ENCODE assay signal across 14 cellular contexts in genomic region chr14:38868415-38869290, GRCh38.
DNase-seq lines count a peak whose midpoint lies in the region; ATAC-seq and TF ChIP-seq lines count a peak whose summit lies in the region.
"Had no signal": no experiment of that assay in that cellular context is flagged by ENCODE, and none has a peak within 500 bp of the region (broad histone marks: within the 10 kb centered on the region; RNA-seq: fewer than 3 reads in every experiment).

No MANE protein-coding gene starts in this region.

- peak overlapping the region; percentile 34; the same call in 1 of the 2 replicates for H3K27ac ChIP-seq in C4-2B
- H3K27ac ChIP-seq: cardiac muscle cell had no signal

- H3K36me3 ChIP-seq in endocrine pancreas (ENCODE audit: control insufficient read depth, insufficient read depth, low read length) (no peaks in the 10 kb centered on the region), mucosa of stomach (ENCODE audit: control insufficient read depth, insufficient read depth, low read length) (no peaks in the 10 kb centered on the region)
- H3K36me3 ChIP-seq: cardiac muscle cell had no signal

- H3K4me1 ChIP-seq in endocrine pancreas (ENCODE audit: control insufficient read depth, insufficient read depth, low read length) (peaks cover 9% of the 10 kb centered on the region), mucosa of stomach (ENCODE audit: control insufficient read depth, insufficient read depth, low read length) (peaks cover 18% of the 10 kb centered on the region)

- H3K27ac Mint-ChIP-seq in HFFc6, result no peak overlapping the region
- H3K27ac Mint-ChIP-seq: activated CD8-positive, alpha-beta T cell treated with anti-CD3 and anti-CD28 coated beads, Interleukin-2, amount 10 ng/mL, durations not matched to agents 7 days and 5 days had no signal

- H3K9ac ChIP-seq in endocrine pancreas (ENCODE audit: control insufficient read depth, insufficient read depth, low read length) (no peak overlapping the region), mucosa of stomach (ENCODE audit: low read length) (peak overlapping the region; percentile 1)

- peak; percentile 16 for DNase-seq in NCI-H2029 (lab: John Stamatoyannopoulos, UW)
- DNase-seq in AML-193 (lab: John Stamatoyannopoulos, UW), result no peak
- DNase-seq in HFFc6, result no peak
- DNase-seq: activated CD8-positive, alpha-beta T cell treated with anti-CD3 and anti-CD28 coated beads, Interleukin-2, amount 10 ng/mL, durations not matched to agents 7 days and 5 days; activated naive CD4-positive, alpha-beta T cell treated with Interleukin-2 at 50 U/mL for 16 hours; head of caudate nucleus; NCI-H1930; OCI-M1 had no signal

- ATAC-seq in GM19324 (IDR thresholded peaks at IDR 0.05; ENCODE audit: low FRiP score, unreplicated experiment) (no peak), GM18909 (IDR thresholded peaks at IDR 0.05; ENCODE audit: poor library complexity, unreplicated experiment) (no peak)
- ATAC-seq: activated CD8-positive, alpha-beta T cell treated with anti-CD3 and anti-CD28 coated beads, Interleukin-2, amount 10 ng/mL, durations not matched to agents 7 days and 5 days had no signal

- no peaks in the 10 kb centered on the region for H3K27me3 Mint-ChIP-seq in HFFc6 (ENCODE audit: insufficient read depth)

- H3K9me3 Mint-ChIP-seq in HFFc6, result no peaks in the 10 kb centered on the region

- H3K4me3 Mint-ChIP-seq in HFFc6, result no peak overlapping the region
- H3K4me3 Mint-ChIP-seq: activated CD8-positive, alpha-beta T cell treated with anti-CD3 and anti-CD28 coated beads, Interleukin-2, amount 10 ng/mL, durations not matched to agents 7 days and 5 days had no signal

- H3K27me3 ChIP-seq in endocrine pancreas (ENCODE audit: control insufficient read depth, insufficient read depth, low read length), result no peaks in the 10 kb centered on the region
- no peaks in the 10 kb centered on the region for H3K27me3 ChIP-seq in mucosa of stomach (ENCODE audit: control insufficient read depth, insufficient read depth, low read length)
- H3K27me3 ChIP-seq: cardiac muscle cell had no signal

- H3K9me3 ChIP-seq in endocrine pancreas (ENCODE audit: control insufficient read depth, low read length) (no peaks in the 10 kb centered on the region), mucosa of stomach (ENCODE audit: control insufficient read depth, low read length) (no peaks in the 10 kb centered on the region)

- no peak for TF ChIP-seq CTCF in C4-2B (conservative IDR thresholded peaks at IDR 0.05)
- TF ChIP-seq CTCF in HFFc6 (IDR thresholded peaks at IDR 0.05), result no peak

- peaks cover 8% of the 10 kb centered on the region for H3K4me1 Mint-ChIP-seq in HFFc6 (ENCODE audit: low read depth)

- H3K36me3 Mint-ChIP-seq in HFFc6 (ENCODE audit: low read depth), result no peaks in the 10 kb centered on the region

- H3K4me3 ChIP-seq in endocrine pancreas (ENCODE audit: control insufficient read depth, insufficient read depth, low read length), result peak overlapping the region; percentile 58
- no peak overlapping the region for H3K4me3 ChIP-seq in mucosa of stomach (ENCODE audit: low read length)
- H3K4me3 ChIP-seq: cardiac muscle cell had no signal
